ENCODE assay signal across 20 cellular contexts in the genomic region with DNA sequence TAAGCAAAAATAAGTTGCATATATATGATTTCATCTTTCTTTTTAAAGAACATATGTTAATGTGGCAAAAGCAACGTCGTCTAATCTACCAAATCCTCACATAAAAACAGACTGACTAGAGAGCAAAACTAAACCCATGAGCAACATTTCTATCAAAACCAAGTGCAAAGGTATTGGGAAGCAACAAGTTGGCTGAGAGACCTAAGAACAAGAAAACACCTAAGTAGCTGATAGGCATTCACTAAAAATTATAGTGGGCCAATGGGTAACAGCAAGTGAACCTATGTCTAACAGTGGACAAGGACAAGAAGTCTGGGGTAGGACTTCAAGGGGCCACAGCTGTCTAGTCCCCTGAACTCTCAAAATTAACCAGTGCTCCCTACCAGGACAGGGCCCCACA.
"Had no signal": no experiment of that assay in that cellular context is flagged by ENCODE, and none has a peak within 500 bp of the region (broad histone marks: within the 10 kb centered on the region; RNA-seq: fewer than 3 reads in every experiment).

No MANE protein-coding gene starts in this region.

- H3K36me3 Mint-ChIP-seq: activated naive CD4-positive, alpha-beta T cell treated with anti-CD3 and anti-CD28 coated beads, Interleukin-2, amount 10 ng/mL, durations not matched to agents 7 days and 5 days had no signal

- H3K4me3 Mint-ChIP-seq: activated naive CD4-positive, alpha-beta T cell treated with anti-CD3 and anti-CD28 coated beads, Interleukin-2, amount 10 ng/mL, durations not matched to agents 7 days and 5 days had no signal

- H3K36me3 ChIP-seq: adrenal gland, breast epithelium, esophagus squamous epithelium, heart right ventricle, left ventricle myocardium inferior, sigmoid colon, tibial artery had no signal

- H3K27ac Mint-ChIP-seq: activated naive CD4-positive, alpha-beta T cell treated with anti-CD3 and anti-CD28 coated beads, Interleukin-2, amount 10 ng/mL, durations not matched to agents 7 days and 5 days had no signal

- H3K9me3 Mint-ChIP-seq: activated naive CD4-positive, alpha-beta T cell treated with anti-CD3 and anti-CD28 coated beads, Interleukin-2, amount 10 ng/mL, durations not matched to agents 7 days and 5 days had no signal

- H3K4me3 ChIP-seq: adrenal gland, breast epithelium, esophagus squamous epithelium, heart right ventricle, left ventricle myocardium inferior, sigmoid colon, tibial artery had no signal

- ATAC-seq: activated CD4-positive, CD25-positive, alpha-beta regulatory T cell treated with anti-CD3 and anti-CD28 coated beads, Interleukin-2, amount 50 U/mL, for 24 hours; heart right ventricle had no signal

- H3K27me3 Mint-ChIP-seq: activated naive CD4-positive, alpha-beta T cell treated with anti-CD3 and anti-CD28 coated beads, Interleukin-2, amount 10 ng/mL, durations not matched to agents 7 days and 5 days had no signal

- DNase-seq: activated CD8-positive, alpha-beta memory T cell treated with anti-CD3 and anti-CD28 coated beads for 24 hours; activated CD8-positive, alpha-beta memory T cell treated with anti-CD3 and anti-CD28 coated beads, Interleukin-2, amount 50 U/mL, for 48 hours; activated naive CD4-positive, alpha-beta T cell treated with anti-CD3 and anti-CD28 coated beads, Interleukin-2, amount 10 ng/mL, durations not matched to agents 7 days and 5 days; adrenal gland; cortex of kidney; effector CD4-positive, alpha-beta T cell; esophagus squamous epithelium; heart right ventricle; kidney glomerular epithelial cell; left ventricle myocardium inferior; occipital lobe; posterior cingulate gyrus; sigmoid colon; SK-N-SH; stimulated activated CD4-positive, alpha-beta T cell treated with anti-CD3 and anti-CD28 coated beads, Interleukin-4, amount 100 ng/mL, for 4 hours; stimulated activated naive CD4-positive, alpha-beta T cell treated with Interleukin-2 at 50 U/mL for 16 hours; substantia nigra; tibial artery had no signal

- H3K27me3 ChIP-seq: adrenal gland, breast epithelium, esophagus squamous epithelium, heart right ventricle, sigmoid colon, tibial artery had no signal
